Comparison of ENCODE assay signal across 12 cellular contexts in genomic region chr15:74385442-74386132, GRCh38. TPM values are rescaled to one million over a fixed set of nuclear protein-coding genes. Genes with fewer than 3 reads are reported as not detected.
DNase-seq lines count a peak whose midpoint lies in the region; ATAC-seq and TF ChIP-seq lines count a peak whose summit lies in the region.
"Had no signal": no experiment of that assay in that cellular context is flagged by ENCODE, and none has a peak within 500 bp of the region (broad histone marks: within the 10 kb centered on the region; RNA-seq: fewer than 3 reads in every experiment).

No MANE protein-coding gene starts in this region.

- H3K36me3 Mint-ChIP-seq in stimulated activated naive CD8-positive, alpha-beta T cell treated with anti-CD3 and anti-CD28 coated beads, Interleukin-15, Interleukin-2, amounts not matched to agents 100 ng/mL and 50 ng/mL, for 24 hours (ENCODE audit: low read depth), result no peaks in the 10 kb centered on the region
- no peaks in the 10 kb centered on the region for H3K36me3 Mint-ChIP-seq in activated T-helper 2 cell treated with anti-CD3 and anti-CD28 coated beads, Interferon-gamma antibody, Interleukin-2, Interleukin-4, amounts not matched to agents 10 μg/mL and 5 μg/mL and 100 μg/mL, durations not matched to agents 14 hours and 24 hours and 36 hours (ENCODE audit: low read depth)
- H3K36me3 Mint-ChIP-seq: immature natural killer cell had no signal

- H3K27me3 ChIP-seq in lung (ENCODE audit: control insufficient read depth, insufficient read depth), result no peaks in the 10 kb centered on the region
- H3K27me3 ChIP-seq in vagina, result no peaks in the 10 kb centered on the region

- no peak for TF ChIP-seq CTCF in lung (IDR thresholded peaks at IDR 0.05; ENCODE audit: control extremely low read depth, extremely low read depth)
- no peak for TF ChIP-seq CTCF in vagina (IDR thresholded peaks at IDR 0.05)

- H3K27ac Mint-ChIP-seq in stimulated activated naive CD8-positive, alpha-beta T cell treated with anti-CD3 and anti-CD28 coated beads, Interleukin-15, Interleukin-2, amounts not matched to agents 100 ng/mL and 50 ng/mL, for 24 hours, result peak overlapping the region; percentile 98
- peak overlapping the region; percentile 89 for H3K27ac Mint-ChIP-seq in activated T-helper 2 cell treated with anti-CD3 and anti-CD28 coated beads, Interferon-gamma antibody, Interleukin-2, Interleukin-4, amounts not matched to agents 10 μg/mL and 5 μg/mL and 100 μg/mL, durations not matched to agents 14 hours and 24 hours and 36 hours
- H3K27ac Mint-ChIP-seq: endodermal cell had no signal

- H3K4me3 Mint-ChIP-seq in stimulated activated naive CD8-positive, alpha-beta T cell treated with anti-CD3 and anti-CD28 coated beads, Interleukin-15, Interleukin-2, amounts not matched to agents 100 ng/mL and 50 ng/mL, for 24 hours, result no peak overlapping the region
- H3K4me3 Mint-ChIP-seq in activated T-helper 2 cell treated with anti-CD3 and anti-CD28 coated beads, Interferon-gamma antibody, Interleukin-2, Interleukin-4, amounts not matched to agents 10 μg/mL and 5 μg/mL and 100 μg/mL, durations not matched to agents 14 hours and 24 hours and 36 hours (ENCODE audit: low read depth), result no peak overlapping the region
- H3K4me3 Mint-ChIP-seq: endodermal cell had no signal

- H3K36me3 ChIP-seq in lung (ENCODE audit: control insufficient read depth in 2 of 2, insufficient read depth in 2 of 2, low read length in 2 of 2) (no peaks in the 10 kb centered on the region), vagina (no peaks in the 10 kb centered on the region)

- H3K4me1 ChIP-seq in lung (ENCODE audit: control insufficient read depth in 2 of 2, insufficient read depth in 2 of 2, low read length in 2 of 2) (peaks cover 0 to 16% of the 10 kb centered on the region in 2 donors), vagina (no peaks in the 10 kb centered on the region)

- no peaks in the 10 kb centered on the region for H3K9me3 Mint-ChIP-seq in stimulated activated naive CD8-positive, alpha-beta T cell treated with anti-CD3 and anti-CD28 coated beads, Interleukin-15, Interleukin-2, amounts not matched to agents 100 ng/mL and 50 ng/mL, for 24 hours
- H3K9me3 Mint-ChIP-seq in activated T-helper 2 cell treated with anti-CD3 and anti-CD28 coated beads, Interferon-gamma antibody, Interleukin-2, Interleukin-4, amounts not matched to agents 10 μg/mL and 5 μg/mL and 100 μg/mL, durations not matched to agents 14 hours and 24 hours and 36 hours, result no peaks in the 10 kb centered on the region
- H3K9me3 Mint-ChIP-seq: endodermal cell had no signal

- H3K27me3 Mint-ChIP-seq in stimulated activated naive CD8-positive, alpha-beta T cell treated with anti-CD3 and anti-CD28 coated beads, Interleukin-15, Interleukin-2, amounts not matched to agents 100 ng/mL and 50 ng/mL, for 24 hours, result no peaks in the 10 kb centered on the region
- no peaks in the 10 kb centered on the region for H3K27me3 Mint-ChIP-seq in activated T-helper 2 cell treated with anti-CD3 and anti-CD28 coated beads, Interferon-gamma antibody, Interleukin-2, Interleukin-4, amounts not matched to agents 10 μg/mL and 5 μg/mL and 100 μg/mL, durations not matched to agents 14 hours and 24 hours and 36 hours (ENCODE audit: low read depth)

- intact Hi-C loops in activated T-helper 2 cell treated with anti-CD3 and anti-CD28 coated beads, Interferon-gamma antibody, Interleukin-2, Interleukin-4, amounts not matched to agents 10 μg/mL and 5 μg/mL and 100 μg/mL, durations not matched to agents 14 hours and 24 hours and 36 hours (cut with micrococcal nuclease), result loop anchor here (1.0 kb wide), 1 partner anchor 11 kb away; no protein-coding TSS in a partner anchor
- intact Hi-C loops in vagina (cut with DNase I), result no loop called here

- no peak for TF ChIP-seq POLR2A in vagina (IDR thresholded peaks at IDR 0.05)

- peak overlapping the region in 1 of 2 donors; percentile 82 for H3K27ac ChIP-seq in lung (ENCODE audit: low read depth in 1 of 2, low read length in 1 of 2)
- H3K27ac ChIP-seq in vagina, result peak overlapping the region; percentile 12

- H3K4me1 Mint-ChIP-seq in stimulated activated naive CD8-positive, alpha-beta T cell treated with anti-CD3 and anti-CD28 coated beads, Interleukin-15, Interleukin-2, amounts not matched to agents 100 ng/mL and 50 ng/mL, for 24 hours (ENCODE audit: low read depth), result peaks cover 92% of the 10 kb centered on the region
- peaks cover 56% of the 10 kb centered on the region for H3K4me1 Mint-ChIP-seq in activated T-helper 2 cell treated with anti-CD3 and anti-CD28 coated beads, Interferon-gamma antibody, Interleukin-2, Interleukin-4, amounts not matched to agents 10 μg/mL and 5 μg/mL and 100 μg/mL, durations not matched to agents 14 hours and 24 hours and 36 hours (ENCODE audit: low read depth)

- 62 to 72% methylated on average over 9 of the region's 9 CpGs for WGBS in lung, 2 donors

- H3K4me3 ChIP-seq in lung (no peak overlapping the region), vagina (no peak overlapping the region)

- H3K9me3 ChIP-seq in lung (ENCODE audit: control insufficient read depth in 2 of 2, insufficient read depth in 1 of 2, low read length in 1 of 2) (no peaks in the 10 kb centered on the region), vagina (no peaks in the 10 kb centered on the region)

- no peak for ATAC-seq in stimulated activated naive CD8-positive, alpha-beta T cell treated with anti-CD3 and anti-CD28 coated beads, Interleukin-15, Interleukin-2, amounts not matched to agents 100 U/mL and 50 U/mL, for 24 hours
- no peak for ATAC-seq in lung (ENCODE audit: insufficient read depth, low FRiP score)

- no peak for DNase-seq in stimulated activated naive CD8-positive, alpha-beta T cell treated with anti-CD3 and anti-CD28 coated beads, Interleukin-15, Interleukin-2, amounts not matched to agents 100 U/mL and 50 U/mL, for 24 hours
- DNase-seq in activated T-helper 2 cell treated with anti-CD3 and anti-CD28 coated beads, Interferon-gamma antibody, Interleukin-2, Interleukin-4, amounts not matched to agents 10 μg/mL and 5 μg/mL and 100 μg/mL, durations not matched to agents 14 hours and 24 hours and 36 hours (ENCODE audit: low spot score), result no peak
- DNase-seq in lung (ENCODE audit: low spot score), result peak; percentile 40
- no peak for DNase-seq in vagina (ENCODE audit: extremely low spot score in 2 of 2)
- no peak for DNase-seq in DMS53 (lab: John Stamatoyannopoulos, UW)
- DNase-seq in NK-92 treated with Interleukin-12 subunit alpha and Interleukin-12 subunit beta, amount 100 ng/mL, for 24 hours (lab: John Stamatoyannopoulos, UW), result no peak
- DNase-seq in ecto neural progenitor cell (ENCODE audit: low spot score), result no peak
- DNase-seq: activated gamma-delta T cell, endodermal cell, NCI-H146 had no signal

RNA-seq across cellular contexts. Expression of gene CYP11A1, which starts 18.1 kb away (rescaled TPM):
- not detected in 2 replicates for total RNA-seq in activated T-helper 2 cell treated with anti-CD3 and anti-CD28 coated beads, Interferon-gamma antibody, Interleukin-2, Interleukin-4, amounts not matched to agents 10 μg/mL and 5 μg/mL and 100 μg/mL, durations not matched to agents 14 hours and 24 hours and 36 hours
- total RNA-seq in lung (under 1 TPM; 0.74 to 0.97 TPM), vagina (8.8 TPM)
- under 1 TPM; 0.15 to 0.65 TPM for polyA plus RNA-seq in lung
- polyA plus RNA-seq: immature natural killer cell had no signal

RNA-seq across cellular contexts. Expression of gene SEMA7A, which starts 48.2 kb away (rescaled TPM):
- total RNA-seq in activated T-helper 2 cell treated with anti-CD3 and anti-CD28 coated beads, Interferon-gamma antibody, Interleukin-2, Interleukin-4, amounts not matched to agents 10 μg/mL and 5 μg/mL and 100 μg/mL, durations not matched to agents 14 hours and 24 hours and 36 hours, result 45.9 and 50.3 TPM in 2 replicates
- total RNA-seq in lung (10 to 100 TPM in 1 of 2 donors, 1 to 10 TPM in 1; 7.1 to 15.0 TPM), vagina (3.9 TPM)
- polyA plus RNA-seq in lung, result 1 to 10 TPM; 4.2 to 6.6 TPM
